In the genomic region with DNA sequence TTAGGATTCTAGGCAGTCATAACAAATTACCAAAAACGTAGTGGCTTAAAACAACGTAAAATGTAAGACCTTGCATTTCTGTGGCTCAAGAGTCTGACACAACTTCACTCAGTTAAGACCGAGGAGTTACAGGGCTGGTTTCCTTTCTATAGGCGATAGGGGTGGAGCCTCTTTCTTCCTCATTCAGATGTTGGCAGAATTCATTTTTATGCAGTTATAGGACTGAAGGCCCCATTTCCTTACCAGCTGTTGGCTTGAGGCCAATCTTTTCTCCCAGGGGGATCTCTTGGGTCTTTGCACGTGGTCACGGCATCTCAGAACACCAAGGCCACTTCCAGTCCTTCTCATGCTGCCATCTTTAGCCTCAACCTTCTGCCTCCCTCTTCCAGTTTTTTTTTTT, we compare ENCODE assay signal across 26 cellular contexts.
A peak's percentile ranks its signal among the peaks of the same experiment; 100 is the strongest.
DNase-seq lines count a peak whose midpoint lies in the region; ATAC-seq and TF ChIP-seq lines count a peak whose summit lies in the region.
"Had no signal": no experiment of that assay in that cellular context is flagged by ENCODE, and none has a peak within 500 bp of the region (broad histone marks: within the 10 kb centered on the region; RNA-seq: fewer than 3 reads in every experiment).

No MANE protein-coding gene starts in this region.

- CTCF ChIA-PET in naive thymus-derived CD4-positive, alpha-beta T cell (lab: Charles Lee) = no interaction called here
- CTCF ChIA-PET in CD8-positive, alpha-beta T cell (lab: Charles Lee) = no interaction called here
- CTCF ChIA-PET in RWPE1 (lab: Yijun Ruan, JAX) = no interaction called here

- peaks cover 0 to 5% (median 0%) of the 10 kb centered on the region in 5 donors for H3K27me3 Mint-ChIP-seq in naive thymus-derived CD4-positive, alpha-beta T cell
- H3K27me3 Mint-ChIP-seq in CD8-positive, alpha-beta T cell (ENCODE audit: low read depth) = peaks cover 5% of the 10 kb centered on the region

- H3K4me1 ChIP-seq in BLaER1 treated with 17β-estradiol and CSF1 and Interleukin-3, amounts not matched to agents 10 nM and 100 nM = peaks cover 10 to 28% (median 12%) of the 10 kb centered on the region in 10 experiments; a peak in 18 of 20 replicates
- H3K4me1 ChIP-seq in SJCRH30 = peaks cover 35% of the 10 kb centered on the region
- no peaks in the 10 kb centered on the region for H3K4me1 ChIP-seq in naive thymus-derived CD4-positive, alpha-beta T cell (ENCODE audit: control insufficient read depth in 2 of 2, insufficient read depth in 2 of 2, low read length in 2 of 2)
- H3K4me1 ChIP-seq in CD8-positive, alpha-beta T cell (ENCODE audit: insufficient read depth, low read length) = no peaks in the 10 kb centered on the region
- H3K4me1 ChIP-seq: adrenal gland, breast epithelium, Peyer's patch had no signal

- H3K9me3 ChIP-seq in BLaER1 treated with 17β-estradiol and CSF1 and Interleukin-3, amounts not matched to agents 10 nM and 100 nM (replicated peaks in 1 of 11) = peaks cover 0 to 11% (median 6%) of the 10 kb centered on the region in 11 experiments; a peak in 7 of 22 replicates
- H3K9me3 ChIP-seq in SJCRH30 (replicated peaks) = 0 out of 2 replicates have a peak, but pooled peaks cover 3% of the 10 kb centered on the region
- no peaks in the 10 kb centered on the region for H3K9me3 ChIP-seq in naive thymus-derived CD4-positive, alpha-beta T cell (ENCODE audit: control insufficient read depth in 2 of 3, low read length in 3 of 3)
- H3K9me3 ChIP-seq in CD8-positive, alpha-beta T cell (ENCODE audit: low read length) = no peaks in the 10 kb centered on the region
- H3K9me3 ChIP-seq: adrenal gland, breast epithelium, Peyer's patch had no signal

- no peak overlapping the region for H3K4me3 ChIP-seq in BLaER1 treated with 17β-estradiol and CSF1 and Interleukin-3, amounts not matched to agents 10 nM and 100 nM
- no peak overlapping the region for H3K4me3 ChIP-seq in SJCRH30
- no peak overlapping the region for H3K4me3 ChIP-seq in naive thymus-derived CD4-positive, alpha-beta T cell (ENCODE audit: low read length)
- H3K4me3 ChIP-seq in CD8-positive, alpha-beta T cell (ENCODE audit: low read depth, low read length) = no peak overlapping the region
- H3K4me3 ChIP-seq: adrenal gland, breast epithelium, Peyer's patch, SK-N-MC had no signal

- H3K4me2 ChIP-seq in BLaER1 treated with 17β-estradiol and CSF1 and Interleukin-3, amounts not matched to agents 10 nM and 100 nM = peak overlapping the region; percentile 3 to 64 (median 39); a peak in 18 of 22 replicates

- no peak for TF ChIP-seq CTCF in CD8-positive, alpha-beta T cell (IDR thresholded peaks at IDR 0.05)
- no peak for TF ChIP-seq CTCF in RWPE1 (conservative IDR thresholded peaks at IDR 0.05; ENCODE audit: low read depth)

- H3K4me3 Mint-ChIP-seq in naive thymus-derived CD4-positive, alpha-beta T cell = no peak overlapping the region
- H3K4me3 Mint-ChIP-seq in CD8-positive, alpha-beta T cell = no peak overlapping the region
- H3K4me3 Mint-ChIP-seq: activated CD8-positive, alpha-beta T cell treated with anti-CD3 and anti-CD28 coated beads, Interleukin-2, amount 10 ng/mL, durations not matched to agents 7 days and 5 days; endodermal cell had no signal

- no peaks in the 10 kb centered on the region for H4K20me1 ChIP-seq in BLaER1 treated with 17β-estradiol and CSF1 and Interleukin-3, amounts not matched to agents 10 nM and 100 nM

- POLR2A ChIA-PET in naive thymus-derived CD4-positive, alpha-beta T cell (lab: Charles Lee) = no interaction called here
- POLR2A ChIA-PET in CD8-positive, alpha-beta T cell (lab: Charles Lee) = no interaction called here
- POLR2A ChIA-PET in RWPE1 (lab: Yijun Ruan, JAX; ENCODE audit: low non-redundant PET) = no interaction called here

- H3K27ac ChIP-seq in BLaER1 treated with 17β-estradiol and CSF1 and Interleukin-3, amounts not matched to agents 10 nM and 100 nM = peak overlapping the region in 5 of 11 experiments; percentile 5 to 39 (median 11); a peak in 6 of 22 replicates
- H3K27ac ChIP-seq in SJCRH30 = peak overlapping the region; percentile 37; the same call in 1 of the 2 replicates
- H3K27ac ChIP-seq in naive thymus-derived CD4-positive, alpha-beta T cell (ENCODE audit: low read depth, low read length) = no peak overlapping the region
- H3K27ac ChIP-seq in CD8-positive, alpha-beta T cell (ENCODE audit: low read depth, low read length) = no peak overlapping the region
- no peak overlapping the region for H3K27ac ChIP-seq in RWPE1
- H3K27ac ChIP-seq: adrenal gland, breast epithelium, Peyer's patch, SK-N-MC had no signal

- no peaks in the 10 kb centered on the region for H3K36me3 Mint-ChIP-seq in naive thymus-derived CD4-positive, alpha-beta T cell
- H3K36me3 Mint-ChIP-seq in CD8-positive, alpha-beta T cell = no peaks in the 10 kb centered on the region

- no peak overlapping the region for H3K27ac Mint-ChIP-seq in naive thymus-derived CD4-positive, alpha-beta T cell
- H3K27ac Mint-ChIP-seq in CD8-positive, alpha-beta T cell = no peak overlapping the region
- H3K27ac Mint-ChIP-seq: activated CD8-positive, alpha-beta T cell treated with anti-CD3 and anti-CD28 coated beads, Interleukin-2, amount 10 ng/mL, durations not matched to agents 7 days and 5 days; endodermal cell had no signal

- H3K9ac ChIP-seq in BLaER1 treated with 17β-estradiol and CSF1 and Interleukin-3, amounts not matched to agents 10 nM and 100 nM = no peak overlapping the region

- DNase-seq in Kasumi-1 (lab: John Stamatoyannopoulos, UW) (peak; percentile 14 to 25), SJCRH30 (peak; percentile 16 to 68), RWPE1 (ENCODE audit: low spot score) (no peak)
- DNase-seq in naive thymus-derived CD4-positive, alpha-beta T cell = no peak
- DNase-seq in CD8-positive, alpha-beta T cell = no peak
- DNase-seq: activated CD4-positive, CD25-positive, alpha-beta regulatory T cell; activated CD8-positive, alpha-beta T cell treated with anti-CD3 and anti-CD28 coated beads, Interleukin-2, amount 10 ng/mL, durations not matched to agents 7 days and 5 days; activated T-cell treated with anti-CD3 and anti-CD28 coated beads, Interleukin-2, amount 50 U/mL, for 1 hour; adrenal gland; DMS79; endodermal cell; H7; mammary epithelial cell; MM.1S; NCI-H187; NCI-H226; nucleus accumbens; Peyer's patch; stimulated activated CD4-positive, alpha-beta T cell treated with anti-CD3 and anti-CD28 coated beads, Interleukin-4, amount 100 ng/mL, for 1 hour; stimulated activated naive CD4-positive, alpha-beta T cell treated with Interleukin-2 at 50 U/mL for 16 hours; T-helper 9 cell had no signal

- H3K27me3 ChIP-seq in BLaER1 treated with 17β-estradiol and CSF1 and Interleukin-3, amounts not matched to agents 10 nM and 100 nM = no peaks in the 10 kb centered on the region
- H3K27me3 ChIP-seq in SJCRH30 = no peaks in the 10 kb centered on the region
- no peaks in the 10 kb centered on the region for H3K27me3 ChIP-seq in naive thymus-derived CD4-positive, alpha-beta T cell (ENCODE audit: control insufficient read depth in 2 of 2, insufficient read depth in 2 of 2, low read length in 2 of 2)
- no peaks in the 10 kb centered on the region for H3K27me3 ChIP-seq in CD8-positive, alpha-beta T cell (ENCODE audit: insufficient read depth, low read length)
- H3K27me3 ChIP-seq: adrenal gland, breast epithelium, Peyer's patch had no signal

- H3K9me3 Mint-ChIP-seq in naive thymus-derived CD4-positive, alpha-beta T cell = peaks cover 0 to 10% (median 2%) of the 10 kb centered on the region in 11 donors
- H3K9me3 Mint-ChIP-seq in CD8-positive, alpha-beta T cell = peaks cover 4% of the 10 kb centered on the region

- peak; percentile 64 for ATAC-seq in naive thymus-derived CD4-positive, alpha-beta T cell
- ATAC-seq in CD8-positive, alpha-beta T cell = no peak
- ATAC-seq in GM21717 (IDR thresholded peaks at IDR 0.05; ENCODE audit: unreplicated experiment) = no peak
- ATAC-seq in GM18517 (IDR thresholded peaks at IDR 0.05; ENCODE audit: unreplicated experiment) = no peak
- ATAC-seq: activated CD8-positive, alpha-beta T cell treated with anti-CD3 and anti-CD28 coated beads, Interleukin-2, amount 10 ng/mL, durations not matched to agents 7 days and 5 days had no signal

- peaks cover 0 to 4% (median 0%) of the 10 kb centered on the region in 7 donors for H3K4me1 Mint-ChIP-seq in naive thymus-derived CD4-positive, alpha-beta T cell
- no peaks in the 10 kb centered on the region for H3K4me1 Mint-ChIP-seq in CD8-positive, alpha-beta T cell (ENCODE audit: low read depth)
- H3K4me1 Mint-ChIP-seq: endodermal cell had no signal

- intact Hi-C loops in naive thymus-derived CD4-positive, alpha-beta T cell (cut with micrococcal nuclease) = no loop called here
- intact Hi-C loops in CD8-positive, alpha-beta T cell (cut with DNase I, micrococcal nuclease) = no loop called here

- H3K36me3 ChIP-seq in BLaER1 treated with 17β-estradiol and CSF1 and Interleukin-3, amounts not matched to agents 10 nM and 100 nM = no peaks in the 10 kb centered on the region
- H3K36me3 ChIP-seq in SJCRH30 = no peaks in the 10 kb centered on the region
- H3K36me3 ChIP-seq in naive thymus-derived CD4-positive, alpha-beta T cell (ENCODE audit: control insufficient read depth in 2 of 3, insufficient read depth in 3 of 3, low read length in 3 of 3) = no peaks in the 10 kb centered on the region
- H3K36me3 ChIP-seq in CD8-positive, alpha-beta T cell (ENCODE audit: insufficient read depth, low read length) = no peaks in the 10 kb centered on the region
- H3K36me3 ChIP-seq: adrenal gland, breast epithelium, Peyer's patch had no signal

Comparison
In these comparisons a context has a peak if more than half of its experiments do, and no peak if none do; other contexts are left out.
1. DNase-seq: peak in Kasumi-1 (2 of 2) and SJCRH30 (2 of 2); none in naive thymus-derived CD4-positive, alpha-beta T cell (0 of 9), CD8-positive, alpha-beta T cell (0 of 7) and RWPE1 (single experiment).